In genomic region chr6:49676671-49677281, GRCh38 we compare ENCODE assay signal across 18 cellular contexts. TPM values are rescaled to one million over a fixed set of nuclear protein-coding genes. Genes with fewer than 3 reads are reported as not detected.
A peak's percentile ranks its signal among the peaks of the same experiment; 100 is the strongest.
DNase-seq lines count a peak whose midpoint lies in the region; ATAC-seq, FAIRE-seq and TF ChIP-seq lines count a peak whose summit lies in the region.
"Had no signal": no experiment of that assay in that cellular context is flagged by ENCODE, and none has a peak within 500 bp of the region (broad histone marks: within the 10 kb centered on the region; RNA-seq: fewer than 3 reads in every experiment).

No MANE protein-coding gene starts in this region.

- no peak overlapping the region for H3K4me3 Mint-ChIP-seq in natural killer cell treated with Interleukin-12 subunit alpha and Interleukin-12 subunit beta and Interleukin-15 and Interleukin-18, amount 100 ng/mL, for 72 hours
- H3K4me3 Mint-ChIP-seq: activated naive CD8-positive, alpha-beta T cell treated with anti-CD3 and anti-CD28 coated beads, Interleukin-2, amount 50 U/mL, for 24 hours; activated T-helper 1 cell treated with anti-CD3 and anti-CD28 coated beads, Interleukin-12 subunit alpha, Interleukin-12 subunit beta, Interleukin-2, Interleukin-4 antibody, amounts not matched to agents 30 ng/mL and 10 ng/mL and 1 ng/mL, durations not matched to agents 14 hours and 24 hours and 36 hours; WTC11 had no signal

- no peaks in the 10 kb centered on the region for H3K27me3 Mint-ChIP-seq in natural killer cell treated with Interleukin-12 subunit alpha and Interleukin-12 subunit beta and Interleukin-15 and Interleukin-18, amount 100 ng/mL, for 72 hours
- H3K27me3 Mint-ChIP-seq: activated naive CD8-positive, alpha-beta T cell treated with anti-CD3 and anti-CD28 coated beads, Interleukin-2, amount 50 U/mL, for 24 hours had no signal

- H3K4me1 ChIP-seq in body of pancreas = no peaks in the 10 kb centered on the region
- H3K4me1 ChIP-seq: heart right ventricle had no signal

- H3K4me1 Mint-ChIP-seq in natural killer cell treated with Interleukin-12 subunit alpha and Interleukin-12 subunit beta and Interleukin-15 and Interleukin-18, amount 100 ng/mL, for 72 hours (ENCODE audit: low read depth in 2 of 2) = no peaks in the 10 kb centered on the region
- H3K4me1 Mint-ChIP-seq: activated naive CD8-positive, alpha-beta T cell treated with anti-CD3 and anti-CD28 coated beads, Interleukin-2, amount 50 U/mL, for 24 hours; WTC11 had no signal

- H3K27me3 ChIP-seq in MG63 (no peaks in the 10 kb centered on the region), body of pancreas (no peaks in the 10 kb centered on the region), kidney epithelial cell (ENCODE audit: control insufficient read depth, insufficient read depth, low read length) (no peaks in the 10 kb centered on the region)
- H3K27me3 ChIP-seq: heart right ventricle had no signal

- intact Hi-C loops in body of pancreas (cut with DNase I) = no loop called here
- intact Hi-C loops in left cardiac atrium (cut with DNase I) = no loop called here

- H3K27ac ChIP-seq in body of pancreas = no peak overlapping the region
- H3K27ac ChIP-seq: heart right ventricle had no signal

- TF ChIP-seq POLR2A in body of pancreas (IDR thresholded peaks at IDR 0.05) (no peak), GM12891 (IDR thresholded peaks at IDR 0.05; ENCODE audit: low read depth, low read length) (no peak)

- ATAC-seq in body of pancreas = peak; percentile 38
- no peak for ATAC-seq in natural killer cell treated with Interleukin-12 subunit alpha and Interleukin-12 subunit beta and Interleukin-15 and Interleukin-18, amount 100 ng/mL, for 72 hours
- ATAC-seq in GM21526 (IDR thresholded peaks at IDR 0.05; ENCODE audit: low FRiP score, unreplicated experiment) = no peak
- ATAC-seq in left cardiac atrium = no peak
- ATAC-seq: activated naive CD8-positive, alpha-beta T cell treated with anti-CD3 and anti-CD28 coated beads, Interleukin-2, amount 50 U/mL, for 24 hours; heart right ventricle; left colon; Panc1; WTC11 had no signal

- 26 to 28% methylated on average over 4 of the region's 4 CpGs for WGBS in body of pancreas, 2 donors

- TF ChIP-seq CTCF in body of pancreas (IDR thresholded peaks at IDR 0.05) (no peak), kidney epithelial cell (IDR thresholded peaks at IDR 0.05; ENCODE audit: insufficient read depth, low read length, poor library complexity, severe bottlenecking) (no peak)

- H3K9me3 ChIP-seq in MG63 (no peaks in the 10 kb centered on the region), body of pancreas (no peaks in the 10 kb centered on the region)

- no peak overlapping the region for H3K27ac Mint-ChIP-seq in natural killer cell treated with Interleukin-12 subunit alpha and Interleukin-12 subunit beta and Interleukin-15 and Interleukin-18, amount 100 ng/mL, for 72 hours
- H3K27ac Mint-ChIP-seq: activated naive CD8-positive, alpha-beta T cell treated with anti-CD3 and anti-CD28 coated beads, Interleukin-2, amount 50 U/mL, for 24 hours; activated T-helper 1 cell treated with anti-CD3 and anti-CD28 coated beads, Interleukin-12 subunit alpha, Interleukin-12 subunit beta, Interleukin-2, Interleukin-4 antibody, amounts not matched to agents 30 ng/mL and 10 ng/mL and 1 ng/mL, durations not matched to agents 14 hours and 24 hours and 36 hours; WTC11 had no signal

- FAIRE-seq in GM12891 (lab: Jason Lieb, UNC) = no peak

- no peak overlapping the region for H3K4me3 ChIP-seq in MG63
- H3K4me3 ChIP-seq in body of pancreas = no peak overlapping the region
- H3K4me3 ChIP-seq in kidney epithelial cell (ENCODE audit: low read depth, low read length) = no peak overlapping the region
- H3K4me3 ChIP-seq: heart right ventricle had no signal

- H3K9me3 Mint-ChIP-seq in natural killer cell treated with Interleukin-12 subunit alpha and Interleukin-12 subunit beta and Interleukin-15 and Interleukin-18, amount 100 ng/mL, for 72 hours = peaks cover 16% of the 10 kb centered on the region

- H3K36me3 ChIP-seq in MG63 (no peaks in the 10 kb centered on the region), body of pancreas (replicated peaks in 1 of 2; ENCODE audit: insufficient read depth in 1 of 2, low read depth in 2 of 2) (no peaks in the 10 kb centered on the region), kidney epithelial cell (ENCODE audit: control insufficient read depth, insufficient read depth, low read length) (no peaks in the 10 kb centered on the region)
- H3K36me3 ChIP-seq: heart right ventricle had no signal

- peak; percentile 44 for DNase-seq in Daoy (ENCODE audit: low read depth)
- peak; percentile 52 for DNase-seq in MG63
- DNase-seq in body of pancreas = peak in 1 of 4 donors; percentile 8
- DNase-seq in kidney epithelial cell (ENCODE audit: low read depth) = peak; percentile 62
- no peak for DNase-seq in natural killer cell treated with Interleukin-12 subunit alpha and Interleukin-12 subunit beta and Interleukin-15 and Interleukin-18, amount 100 ng/mL, for 72 hours (ENCODE audit: low spot score)
- no peak for DNase-seq in GM12891 (ENCODE audit: insufficient read length, low spot score)
- DNase-seq in left cardiac atrium = no peak
- DNase-seq: activated naive CD8-positive, alpha-beta T cell treated with anti-CD3 and anti-CD28 coated beads, Interleukin-2, amount 50 U/mL, for 24 hours; heart right ventricle; left colon; MM.1S; NCI-H2029 treated with DMSO at 0.1 percent for 48 hours; NCI-H526 treated with DMSO at 0.1 percent for 48 hours had no signal

- no peaks in the 10 kb centered on the region for H3K36me3 Mint-ChIP-seq in natural killer cell treated with Interleukin-12 subunit alpha and Interleukin-12 subunit beta and Interleukin-15 and Interleukin-18, amount 100 ng/mL, for 72 hours

TF ChIP-seq in GM12891, 5 proteins besides CTCF, POLR2A, EP300 and RAD21:
- no peak for TF ChIP-seq POLR2AphosphoS5 (IDR thresholded peaks at IDR 0.05; ENCODE audit: low read depth, low read length)
- TF ChIP-seq TAF1 (IDR thresholded peaks at IDR 0.05; ENCODE audit: low read depth, low read length) = no peak
- no peak for TF ChIP-seq SPI1 (IDR thresholded peaks at IDR 0.05; ENCODE audit: low read depth, low read length)
- TF ChIP-seq POU2F2 (IDR thresholded peaks at IDR 0.05; ENCODE audit: low read depth, low read length) = no peak
- TF ChIP-seq PAX5 (IDR thresholded peaks at IDR 0.05; ENCODE audit: insufficient read depth, low read length, severe bottlenecking) = no peak

RNA-seq across cellular contexts. Expression of gene CRISP2, which starts 36.6 kb away (rescaled TPM):
- 0.23 and 1.1 TPM in 2 replicates for total RNA-seq in Daoy (2014; rRNA removed; shearing (Covaris generic))
- total RNA-seq in MG63 (2014; rRNA removed; shearing (Covaris generic); ENCODE audit: low replicate concordance) = not detected in 2 replicates
- total RNA-seq in body of pancreas (not detected), kidney epithelial cell (not detected in 2 replicates), left cardiac atrium (not detected)
- total RNA-seq in natural killer cell treated with Interleukin-12 subunit alpha and Interleukin-12 subunit beta and Interleukin-15 and Interleukin-18, amount 100 ng/mL, for 72 hours = not detected
- not detected for polyA plus RNA-seq in GM12891 (2012; ENCODE audit: low read depth, missing spikeins)
- total RNA-seq: activated T-helper 1 cell treated with anti-CD3 and anti-CD28 coated beads, Interleukin-12 subunit alpha, Interleukin-12 subunit beta, Interleukin-2, Interleukin-4 antibody, amounts not matched to agents 30 ng/mL and 10 ng/mL and 1 ng/mL, durations not matched to agents 14 hours and 24 hours and 36 hours; heart right ventricle; left colon; posterior vena cava; WTC11 had no signal
- polyA plus RNA-seq: heart right ventricle had no signal

RNA-seq across cellular contexts. Expression of gene RHAG, which starts 40.1 kb away (rescaled TPM):
- total RNA-seq in Daoy (2014; rRNA removed; shearing (Covaris generic)) = not detected in 2 replicates
- total RNA-seq in MG63 (2014; rRNA removed; shearing (Covaris generic); ENCODE audit: low replicate concordance) = not detected in 2 replicates
- not detected for total RNA-seq in body of pancreas
- total RNA-seq in kidney epithelial cell = not detected in 2 replicates
- not detected for total RNA-seq in natural killer cell treated with Interleukin-12 subunit alpha and Interleukin-12 subunit beta and Interleukin-15 and Interleukin-18, amount 100 ng/mL, for 72 hours
- not detected for polyA plus RNA-seq in GM12891 (2012; ENCODE audit: low read depth, missing spikeins)
- total RNA-seq in left cardiac atrium = under 1 TPM; 0.60 to 0.97 TPM
- total RNA-seq: activated T-helper 1 cell treated with anti-CD3 and anti-CD28 coated beads, Interleukin-12 subunit alpha, Interleukin-12 subunit beta, Interleukin-2, Interleukin-4 antibody, amounts not matched to agents 30 ng/mL and 10 ng/mL and 1 ng/mL, durations not matched to agents 14 hours and 24 hours and 36 hours; left colon had no signal

Comparison
In these comparisons a context has a peak if more than half of its experiments do, and no peak if none do; other contexts are left out.
1. DNase-seq: peak in Daoy (single experiment), MG63 (single experiment) and kidney epithelial cell (single experiment); none in natural killer cell treated with Interleukin-12 subunit alpha and Interleukin-12 subunit beta and Interleukin-15 and Interleukin-18, amount 100 ng/mL, for 72 hours (single experiment), GM12891 (single experiment) and left cardiac atrium (single experiment).